ENCODE assay signal across 11 cellular contexts in the genomic region with DNA sequence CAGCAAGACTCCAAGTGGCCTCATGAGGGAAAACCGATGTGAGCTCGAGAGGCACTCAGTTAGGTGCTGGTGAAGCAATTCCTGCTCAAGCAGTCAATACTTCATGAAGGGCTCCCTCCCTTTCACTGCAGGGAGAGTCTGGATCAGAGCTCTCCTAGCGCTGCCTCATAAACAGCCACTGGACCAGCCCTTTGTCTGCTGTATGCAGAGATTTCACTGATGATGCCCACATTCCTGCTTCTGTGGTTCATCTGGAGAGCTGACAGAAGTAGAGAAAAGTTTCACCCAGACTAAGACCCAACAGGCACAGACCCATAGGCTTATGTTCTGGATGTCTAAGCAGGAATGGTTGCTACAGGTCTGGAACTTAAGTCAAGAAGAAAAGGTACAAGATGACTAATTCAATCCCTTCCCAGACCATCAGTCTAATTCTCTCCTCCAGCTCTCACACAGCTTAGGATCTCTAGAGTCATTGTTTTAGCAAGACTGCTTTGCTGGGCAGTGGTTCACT. TPM values are rescaled to one million over a fixed set of nuclear protein-coding genes. Genes with fewer than 3 reads are reported as not detected.
A peak's percentile ranks its signal among the peaks of the same experiment; 100 is the strongest.
DNase-seq lines count a peak whose midpoint lies in the region; ATAC-seq lines count a peak whose summit lies in the region.
"Had no signal": no experiment of that assay in that cellular context is flagged by ENCODE, and none has a peak within 500 bp of the region (broad histone marks: within the 10 kb centered on the region; RNA-seq: fewer than 3 reads in every experiment).

No MANE protein-coding gene starts in this region.

- peaks cover 86% of the 10 kb centered on the region for H3K4me1 Mint-ChIP-seq in activated T-cell treated with anti-CD3 and anti-CD28 coated beads, Interleukin-2, amount 50 U/mL, for 4 hours (ENCODE audit: low read depth)
- peaks cover 74% of the 10 kb centered on the region for H3K4me1 Mint-ChIP-seq in activated CD4-positive, alpha-beta memory T cell treated with anti-CD3 and anti-CD28 coated beads, Interleukin-2, amount 10 ng/mL, durations not matched to agents 7 days and 5 days
- H3K4me1 Mint-ChIP-seq in stimulated activated naive CD8-positive, alpha-beta T cell treated with anti-CD3 and anti-CD28 coated beads, Interleukin-15, amount 100 ng/mL, for 72 hours = peaks cover 78% of the 10 kb centered on the region

- CTCF ChIA-PET in activated CD4-positive, alpha-beta memory T cell treated with anti-CD3 and anti-CD28 coated beads, Interleukin-2, amount 10 ng/mL, durations not matched to agents 7 days and 5 days (lab: Charles Lee) = interaction anchor here (0.9 kb wide), 1 partner anchor 277 kb away, joined by 3 read pairs; no protein-coding TSS in a partner anchor

- peak overlapping the region; percentile 65 for H3K4me3 Mint-ChIP-seq in activated T-cell treated with anti-CD3 and anti-CD28 coated beads, Interleukin-2, amount 50 U/mL, for 4 hours
- peak overlapping the region; percentile 96 for H3K4me3 Mint-ChIP-seq in activated CD4-positive, alpha-beta memory T cell treated with anti-CD3 and anti-CD28 coated beads, Interleukin-2, amount 10 ng/mL, durations not matched to agents 7 days and 5 days
- H3K4me3 Mint-ChIP-seq in stimulated activated naive CD8-positive, alpha-beta T cell treated with anti-CD3 and anti-CD28 coated beads, Interleukin-15, amount 100 ng/mL, for 72 hours = peak overlapping the region; percentile 71 to 96

- H3K9me3 Mint-ChIP-seq in activated T-cell treated with anti-CD3 and anti-CD28 coated beads, Interleukin-2, amount 50 U/mL, for 4 hours = no peaks in the 10 kb centered on the region
- H3K9me3 Mint-ChIP-seq in activated CD4-positive, alpha-beta memory T cell treated with anti-CD3 and anti-CD28 coated beads, Interleukin-2, amount 10 ng/mL, durations not matched to agents 7 days and 5 days = no peaks in the 10 kb centered on the region
- H3K9me3 Mint-ChIP-seq in stimulated activated naive CD8-positive, alpha-beta T cell treated with anti-CD3 and anti-CD28 coated beads, Interleukin-15, amount 100 ng/mL, for 72 hours = no peaks in the 10 kb centered on the region

- ATAC-seq in activated T-cell treated with anti-CD3 and anti-CD28 coated beads, Interleukin-2, amount 50 U/mL, for 4 hours = no peak
- ATAC-seq in stimulated activated naive CD8-positive, alpha-beta T cell treated with anti-CD3 and anti-CD28 coated beads, Interleukin-15, amount 100 ng/mL, for 72 hours = no peak

- POLR2A ChIA-PET in activated CD4-positive, alpha-beta memory T cell treated with anti-CD3 and anti-CD28 coated beads, Interleukin-2, amount 10 ng/mL, durations not matched to agents 7 days and 5 days (lab: Charles Lee) = interaction anchor here (2.2 to 12.3 kb wide), 5 partner anchors 9 to 49 kb away, joined by 5 to 264 read pairs (median 117); no protein-coding TSS in a partner anchor

- DNase-seq in activated T-cell treated with anti-CD3 and anti-CD28 coated beads, Interleukin-2, amount 50 U/mL, for 4 hours = no peak
- DNase-seq in activated T-cell treated with anti-CD3 and anti-CD28 coated beads for 4 hours (no peak), fibroblast of peridontal ligament (ENCODE audit: extremely low read depth) (peak; percentile 35), ecto neural progenitor cell (ENCODE audit: low spot score) (no peak), GOT3 (lab: John Stamatoyannopoulos, UW) (no peak), NCI-H2029 treated with DMSO at 0.1 percent for 48 hours (lab: John Stamatoyannopoulos, UW) (no peak)
- no peak for DNase-seq in activated CD4-positive, alpha-beta memory T cell treated with anti-CD3 and anti-CD28 coated beads, Interleukin-2, amount 10 ng/mL, durations not matched to agents 7 days and 5 days
- no peak for DNase-seq in stimulated activated naive CD8-positive, alpha-beta T cell treated with anti-CD3 and anti-CD28 coated beads, Interleukin-15, amount 100 ng/mL, for 72 hours
- DNase-seq: cerebellar nuclear complex, T1000 had no signal

- H3K27me3 Mint-ChIP-seq in activated T-cell treated with anti-CD3 and anti-CD28 coated beads, Interleukin-2, amount 50 U/mL, for 4 hours (ENCODE audit: low read depth) = no peaks in the 10 kb centered on the region
- H3K27me3 Mint-ChIP-seq in activated CD4-positive, alpha-beta memory T cell treated with anti-CD3 and anti-CD28 coated beads, Interleukin-2, amount 10 ng/mL, durations not matched to agents 7 days and 5 days = no peaks in the 10 kb centered on the region
- no peaks in the 10 kb centered on the region for H3K27me3 Mint-ChIP-seq in stimulated activated naive CD8-positive, alpha-beta T cell treated with anti-CD3 and anti-CD28 coated beads, Interleukin-15, amount 100 ng/mL, for 72 hours

- peak overlapping the region; percentile 98 for H3K27ac Mint-ChIP-seq in activated CD4-positive, alpha-beta memory T cell treated with anti-CD3 and anti-CD28 coated beads, Interleukin-2, amount 10 ng/mL, durations not matched to agents 7 days and 5 days
- peak overlapping the region in 1 of 2 donors; percentile 93 for H3K27ac Mint-ChIP-seq in stimulated activated naive CD8-positive, alpha-beta T cell treated with anti-CD3 and anti-CD28 coated beads, Interleukin-15, amount 100 ng/mL, for 72 hours

- H3K36me3 Mint-ChIP-seq in activated T-cell treated with anti-CD3 and anti-CD28 coated beads, Interleukin-2, amount 50 U/mL, for 4 hours (ENCODE audit: insufficient read depth) = peaks cover 61% of the 10 kb centered on the region
- peaks cover 92% of the 10 kb centered on the region for H3K36me3 Mint-ChIP-seq in activated CD4-positive, alpha-beta memory T cell treated with anti-CD3 and anti-CD28 coated beads, Interleukin-2, amount 10 ng/mL, durations not matched to agents 7 days and 5 days (ENCODE audit: low read depth)

RNA-seq across cellular contexts. Expression of gene UCP2, which starts 4.0 kb away (rescaled TPM):
- total RNA-seq in activated T-cell treated with anti-CD3 and anti-CD28 coated beads, Interleukin-2, amount 50 U/mL, for 4 hours = 100 to 1,000 TPM in 1 of 3 donors, 10 to 100 TPM in 2; 69.3 to 146 (median 88.9) TPM
- total RNA-seq in activated CD4-positive, alpha-beta memory T cell treated with anti-CD3 and anti-CD28 coated beads, Interleukin-2, amount 10 ng/mL, durations not matched to agents 7 days and 5 days = 100 to 1,000 TPM; 400 to 407 TPM

RNA-seq across cellular contexts. Expression of gene DNAJB13, which starts 27.8 kb away (rescaled TPM):
- total RNA-seq in activated T-cell treated with anti-CD3 and anti-CD28 coated beads, Interleukin-2, amount 50 U/mL, for 4 hours = under 1 TPM in 2 of 3 donors, not detected in 1; 0.27 to 0.61 TPM
- not detected for total RNA-seq in activated CD4-positive, alpha-beta memory T cell treated with anti-CD3 and anti-CD28 coated beads, Interleukin-2, amount 10 ng/mL, durations not matched to agents 7 days and 5 days
- total RNA-seq: M059J had no signal

RNA-seq across cellular contexts. Expression of gene UCP3, which starts 30.3 kb away (rescaled TPM):
- total RNA-seq in activated T-cell treated with anti-CD3 and anti-CD28 coated beads, Interleukin-2, amount 50 U/mL, for 4 hours = 1 to 10 TPM; 1.3 to 2.6 (median 1.7) TPM
- total RNA-seq in activated CD4-positive, alpha-beta memory T cell treated with anti-CD3 and anti-CD28 coated beads, Interleukin-2, amount 10 ng/mL, durations not matched to agents 7 days and 5 days = 1 to 10 TPM; 1.8 to 2.4 TPM
